In the genomic region with DNA sequence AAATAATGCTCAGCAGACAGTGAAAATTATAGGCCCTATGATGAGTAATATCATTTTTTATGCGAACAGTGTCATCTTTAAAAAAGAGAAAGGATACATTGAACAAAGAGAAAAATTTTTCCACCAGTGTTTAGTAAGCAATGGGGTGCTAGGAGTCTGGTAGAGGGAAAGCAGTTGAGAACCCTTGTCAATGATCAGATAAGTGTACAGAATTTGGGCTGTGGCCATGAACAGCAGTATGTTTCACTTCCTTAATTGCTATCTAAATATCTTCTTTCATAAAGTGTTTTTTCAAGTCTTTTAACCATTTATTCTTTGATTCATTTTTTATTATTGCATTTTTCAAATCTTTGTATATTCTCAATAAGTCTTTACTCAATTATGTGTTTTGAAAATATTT, we compare ENCODE assay signal across 30 cellular contexts.
"Had no signal": no experiment of that assay in that cellular context is flagged by ENCODE, and none has a peak within 500 bp of the region (broad histone marks: within the 10 kb centered on the region; RNA-seq: fewer than 3 reads in every experiment).

No MANE protein-coding gene starts in this region.

- H3K27ac ChIP-seq: adrenal gland, body of pancreas, breast epithelium, SJCRH30, SK-N-MC had no signal

- H3K9me3 ChIP-seq: adrenal gland, SJCRH30 had no signal

- FAIRE-seq: astrocyte had no signal

- H3K36me3 ChIP-seq: adrenal gland, breast epithelium, SJCRH30 had no signal

- H3K27me3 ChIP-seq: adrenal gland, body of pancreas, breast epithelium, SJCRH30 had no signal

- H3K4me1 ChIP-seq: adrenal gland, body of pancreas, breast epithelium, SJCRH30 had no signal

- DNase-seq: activated CD4-positive, alpha-beta T cell treated with anti-CD3 and anti-CD28 coated beads for 36 hours; activated CD4-positive, alpha-beta T cell treated with anti-CD3 and anti-CD28 coated beads, Interleukin-2, amount 10 ng/mL, durations not matched to agents 7 days and 5 days; activated CD4-positive, alpha-beta T cell treated with anti-CD3 and anti-CD28 coated beads, Interleukin-2, amount 50 U/mL, for 48 hours; activated CD8-positive, alpha-beta T cell treated with anti-CD3 and anti-CD28 coated beads, Interleukin-2, amount 10 ng/mL, durations not matched to agents 7 days and 5 days; activated gamma-delta T cell treated with Interleukin-2 at 50 U/mL for 16 hours; activated naive CD4-positive, alpha-beta T cell treated with anti-CD3 and anti-CD28 coated beads for 36 hours; activated T-cell treated with anti-CD3 and anti-CD28 coated beads, Interleukin-2, amount 50 U/mL, for 24 hours; adrenal gland; body of pancreas; Kasumi-1; KG1; MM.1S; NCI-H1105; NCI-H1417 treated with DMSO at 0.1 percent for 48 hours; NCI-H187 treated with DMSO at 0.1 percent for 48 hours; NCI-H2171 treated with DMSO at 0.1 percent for 48 hours; NCI-H2227 treated with DMSO at 0.1 percent for 48 hours; NCI-H446; NCI-H510A treated with DMSO at 0.1 percent for 48 hours; NCI-H526 treated with DMSO at 0.1 percent for 48 hours; NCI-H82; SHP77; SJCRH30 had no signal

- H3K4me3 ChIP-seq: adrenal gland, body of pancreas, breast epithelium, SJCRH30, SK-N-MC had no signal

- ATAC-seq: activated CD4-positive, alpha-beta T cell treated with anti-CD3 and anti-CD28 coated beads for 36 hours; activated CD4-positive, CD25-positive, alpha-beta regulatory T cell treated with anti-CD3 and anti-CD28 coated beads, Interleukin-2, amount 50 U/mL, for 24 hours; activated CD8-positive, alpha-beta T cell treated with anti-CD3 and anti-CD28 coated beads, Interleukin-2, amount 10 ng/mL, durations not matched to agents 7 days and 5 days; activated naive CD4-positive, alpha-beta T cell treated with anti-CD3 and anti-CD28 coated beads, Interleukin-2, amount 50 U/mL, for 72 hours; body of pancreas; Panc1; WTC11 had no signal
